Comparison of ENCODE assay signal across 15 cellular contexts in genomic region chr2:70959851-70960832, GRCh38. TPM values are rescaled to one million over a fixed set of nuclear protein-coding genes. Genes with fewer than 3 reads are reported as not detected.
DNase-seq lines count a peak whose midpoint lies in the region; ATAC-seq, FAIRE-seq and TF ChIP-seq lines count a peak whose summit lies in the region.
"Had no signal": no experiment of that assay in that cellular context is flagged by ENCODE, and none has a peak within 500 bp of the region (broad histone marks: within the 10 kb centered on the region; RNA-seq: fewer than 3 reads in every experiment).

No MANE protein-coding gene starts in this region.

- H2BK20ac ChIP-seq in H9 (ENCODE audit: low read depth, low read length, poor library complexity, severe bottlenecking), result no peak overlapping the region

- H2BK15ac ChIP-seq in H9 (ENCODE audit: low read depth, low read length), result no peak overlapping the region

- DNase-seq in Calu3 (no peak), H9 (peak; percentile 61), K562 (ENCODE audit: extremely low read depth in 1 of 4, low spot score in 3 of 4) (peak in 2 of 4 experiments; percentile 32 to 42), neural progenitor cell (ENCODE audit: low spot score) (peak; percentile 41), inferior parietal cortex (ENCODE audit: extremely low spot score) (no peak)
- DNase-seq in activated naive CD8-positive, alpha-beta T cell treated with anti-CD3 and anti-CD28 coated beads, Interleukin-2, amount 50 U/mL, for 24 hours, result no peak
- DNase-seq: Kasumi-1, kidney, NCI-H345, SHP77 treated with DMSO at 0.1 percent for 48 hours had no signal

- no peak overlapping the region; the same call in 1 of the 2 replicates for H3K14ac ChIP-seq in H9 (ENCODE audit: insufficient read depth, low read length)

- no peak for TF ChIP-seq POLR2A in K562 (conservative IDR thresholded peaks at IDR 0.05)

- H3K9me3 ChIP-seq in H9 (ENCODE audit: control insufficient read depth, low read depth, low read length) (no peaks in the 10 kb centered on the region), K562 (replicated peaks; ENCODE audit: control insufficient read depth, insufficient read depth, low read depth, low read length) (no peaks in the 10 kb centered on the region), neural progenitor cell (ENCODE audit: low read depth) (no peaks in the 10 kb centered on the region)
- H3K9me3 ChIP-seq: neutrophil had no signal

- in situ Hi-C loops in K562 (cut with MboI), result no loop called here

- H3K23ac ChIP-seq in H9 (ENCODE audit: insufficient read length, low read depth, low read length), result no peak overlapping the region

- TF ChIP-seq EP300 in K562 (IDR thresholded peaks at IDR 0.05; ENCODE audit: low read length), result no peak

- H3K4me3 ChIP-seq in K562 (no peak overlapping the region), neural progenitor cell (no peak overlapping the region)

- H3K27ac ChIP-seq in H9 (ENCODE audit: insufficient read length, low read depth, low read length) (no peak overlapping the region), K562 (ENCODE audit: extremely low read depth, low read depth, low read length) (no peak overlapping the region), neural progenitor cell (no peak overlapping the region)
- H3K27ac ChIP-seq: neutrophil had no signal

- H3K27ac Mint-ChIP-seq in Calu3 (ENCODE audit: unreplicated experiment), result no peak overlapping the region
- peak overlapping the region in 1 of 3 experiments; percentile 13; a peak in 1 of 7 replicates for H3K27ac Mint-ChIP-seq in H9
- no peak overlapping the region for H3K27ac Mint-ChIP-seq in neural progenitor cell
- H3K27ac Mint-ChIP-seq in activated naive CD8-positive, alpha-beta T cell treated with anti-CD3 and anti-CD28 coated beads, Interleukin-2, amount 50 U/mL, for 24 hours, result no peak overlapping the region
- H3K27ac Mint-ChIP-seq: brain; stimulated activated naive CD8-positive, alpha-beta T cell treated with anti-CD3 and anti-CD28 coated beads, Interleukin-15, amount 100 ng/mL, for 72 hours had no signal

- no CpG with 5 or more reads among the region's 17 CpGs for WGBS in H9 (ENCODE audit: extremely low coverage, insufficient read length, low lambda C conversion rate)
- 11% methylated on average over 17 of the region's 17 CpGs for WGBS in K562 (ENCODE audit: insufficient coverage, low coverage, missing lambda C conversion rate)

- no peak overlapping the region for H2BK12ac ChIP-seq in H9 (ENCODE audit: insufficient read length, low read depth, low read length)

- peak; percentile 19 for TF ChIP-seq CTCF in Calu3 (IDR thresholded peaks at IDR 0.05; ENCODE audit: unreplicated experiment)
- TF ChIP-seq CTCF in H9 (conservative IDR thresholded peaks at IDR 0.05), result peak; percentile 66
- peak; percentile 20 to 45 (median 37); a peak in 3 of 6 replicates for TF ChIP-seq CTCF in K562 (IDR thresholded peaks at IDR 0.05 in 2 of 3, conservative IDR thresholded peaks at IDR 0.05 in 1 of 3; ENCODE audit: insufficient read depth in 2 of 3, low read depth in 1 of 3, low read length in 3 of 3)
- peak; percentile 47 for TF ChIP-seq CTCF in neural progenitor cell (IDR thresholded peaks at IDR 0.05)

- no TSS peak for BruUV-seq in Calu3 (replicated peaks; lab: Mats Ljungman, UMichigan)
- no TSS peak for BruUV-seq in K562 (replicated peaks; lab: Mats Ljungman, UMichigan)

- H3K9me1 ChIP-seq in K562 (ENCODE audit: control insufficient read depth, insufficient read depth, low read length), result no peaks in the 10 kb centered on the region

- H3T11ph ChIP-seq in H9 (ENCODE audit: low read length), result no peak overlapping the region

- no peaks in the 10 kb centered on the region for H3F3A ChIP-seq in neural progenitor cell (ENCODE audit: low read depth)

- no peak overlapping the region for H2AFZ ChIP-seq in H9 (ENCODE audit: low read length)
- H2AFZ ChIP-seq in K562 (ENCODE audit: low read depth, low read length), result no peak overlapping the region
- no peak overlapping the region for H2AFZ ChIP-seq in neural progenitor cell (replicated peaks)

- no peaks in the 10 kb centered on the region for H3K4me1 ChIP-seq in H9 (ENCODE audit: insufficient read depth, low read length)
- H3K4me1 ChIP-seq in K562 (replicated peaks in 1 of 2; ENCODE audit: control insufficient read depth in 2 of 2, insufficient read depth in 2 of 2, low read length in 2 of 2), result peaks cover 0 to 11% of the 10 kb centered on the region in 2 experiments; a peak in 3 of 5 replicates
- peaks cover 2% of the 10 kb centered on the region for H3K4me1 ChIP-seq in neural progenitor cell

- no peaks in the 10 kb centered on the region for H3K9me3 Mint-ChIP-seq in Calu3 (ENCODE audit: low read depth, unreplicated experiment)
- H3K9me3 Mint-ChIP-seq in H9, result no peaks in the 10 kb centered on the region; a peak in 1 of 5 replicates
- H3K9me3 Mint-ChIP-seq in neural progenitor cell, result no peaks in the 10 kb centered on the region
- no peaks in the 10 kb centered on the region for H3K9me3 Mint-ChIP-seq in activated naive CD8-positive, alpha-beta T cell treated with anti-CD3 and anti-CD28 coated beads, Interleukin-2, amount 50 U/mL, for 24 hours
- H3K9me3 Mint-ChIP-seq: stimulated activated naive CD8-positive, alpha-beta T cell treated with anti-CD3 and anti-CD28 coated beads, Interleukin-15, amount 100 ng/mL, for 72 hours had no signal

- H3K27me3 ChIP-seq in H9 (ENCODE audit: insufficient read depth, low read length) (peaks cover 12% of the 10 kb centered on the region; the same call in 1 of the 2 replicates), K562 (ENCODE audit: control insufficient read depth in 2 of 2, insufficient read depth in 2 of 2, low read length in 2 of 2) (peaks cover 10 to 68% of the 10 kb centered on the region in 2 experiments), neural progenitor cell (peaks cover 93% of the 10 kb centered on the region)

- peaks cover 89% of the 10 kb centered on the region for H3K27me3 Mint-ChIP-seq in Calu3 (ENCODE audit: unreplicated experiment)
- peaks cover 78% of the 10 kb centered on the region for H3K27me3 Mint-ChIP-seq in H9 (ENCODE audit: low read depth)
- H3K27me3 Mint-ChIP-seq in neural progenitor cell (ENCODE audit: insufficient read depth, low read depth), result peaks cover 33% of the 10 kb centered on the region
- H3K27me3 Mint-ChIP-seq in activated naive CD8-positive, alpha-beta T cell treated with anti-CD3 and anti-CD28 coated beads, Interleukin-2, amount 50 U/mL, for 24 hours, result peaks cover 28% of the 10 kb centered on the region

- FAIRE-seq in K562 (lab: Jason Lieb, UNC), result no peak
- FAIRE-seq: kidney had no signal

- no peak overlapping the region for H2AK5ac ChIP-seq in H9 (ENCODE audit: insufficient read length, low read length)

- no peak for TF ChIP-seq RAD21 in K562 (CRISPR knock-in tag; conservative IDR thresholded peaks at IDR 0.05 in 1 of 2, IDR thresholded peaks at IDR 0.05 in 1 of 2)

- no peak overlapping the region for H3K56ac ChIP-seq in H9 (ENCODE audit: insufficient read length, low read depth, low read length)

- CTCF ChIA-PET in Calu3 (lab: Charles Lee), result no interaction called here
- CTCF ChIA-PET in K562 (lab: Yijun Ruan, JAX; ENCODE audit: low intra/inter-chr PET ratio), result no interaction called here

- H4K8ac ChIP-seq in H9 (replicated peaks; ENCODE audit: insufficient read length, low read depth, low read length), result no peak overlapping the region

- H4K5ac ChIP-seq in H9 (ENCODE audit: insufficient read length, low read depth, low read length), result no peak overlapping the region

- H3K79me2 ChIP-seq in H9 (ENCODE audit: insufficient read depth, low read length) (no peaks in the 10 kb centered on the region), K562 (ENCODE audit: control insufficient read depth, insufficient read depth, low read length) (no peaks in the 10 kb centered on the region), neural progenitor cell (ENCODE audit: low read depth) (no peaks in the 10 kb centered on the region)

- H3K79me1 ChIP-seq in H9 (ENCODE audit: insufficient read depth, low read depth, low read length, poor library complexity, severe bottlenecking), result no peaks in the 10 kb centered on the region

- H3K36me3 ChIP-seq in K562 (ENCODE audit: control insufficient read depth, insufficient read depth, low read length) (no peaks in the 10 kb centered on the region), neural progenitor cell (no peaks in the 10 kb centered on the region)
- H3K36me3 ChIP-seq: neutrophil had no signal

- H3K4me1 Mint-ChIP-seq in Calu3 (ENCODE audit: low read depth, unreplicated experiment) (peaks cover 8% of the 10 kb centered on the region), H9 (peaks cover 3 to 5% of the 10 kb centered on the region in 2 experiments), neural progenitor cell (peaks cover 6% of the 10 kb centered on the region)
- peaks cover 4% of the 10 kb centered on the region for H3K4me1 Mint-ChIP-seq in activated naive CD8-positive, alpha-beta T cell treated with anti-CD3 and anti-CD28 coated beads, Interleukin-2, amount 50 U/mL, for 24 hours

- H2BK5ac ChIP-seq in H9 (ENCODE audit: insufficient read length, low read length), result no peak overlapping the region

- no peak overlapping the region for H2BK120ac ChIP-seq in H9 (ENCODE audit: low read depth, low read length, poor library complexity, severe bottlenecking)

- H3K18ac ChIP-seq in H9 (ENCODE audit: insufficient read length, low read depth, low read length), result no peak overlapping the region

- H3K4me3 Mint-ChIP-seq in Calu3 (ENCODE audit: low read depth, unreplicated experiment) (no peak overlapping the region), H9 (no peak overlapping the region), neural progenitor cell (no peak overlapping the region)
- no peak overlapping the region for H3K4me3 Mint-ChIP-seq in activated naive CD8-positive, alpha-beta T cell treated with anti-CD3 and anti-CD28 coated beads, Interleukin-2, amount 50 U/mL, for 24 hours
- H3K4me3 Mint-ChIP-seq: brain; stimulated activated naive CD8-positive, alpha-beta T cell treated with anti-CD3 and anti-CD28 coated beads, Interleukin-15, amount 100 ng/mL, for 72 hours had no signal

- intact Hi-C loops in Calu3 (cut with micrococcal nuclease; ENCODE audit: unreplicated experiment) (no loop called here), K562 (cut with micrococcal nuclease) (no loop called here)

- H4K20me1 ChIP-seq in H9 (ENCODE audit: control insufficient read depth, insufficient read depth, insufficient read length) (peaks cover 3% of the 10 kb centered on the region), K562 (replicated peaks; ENCODE audit: control insufficient read depth, insufficient read depth, low read length) (no peaks in the 10 kb centered on the region; the same call in none of the 2 replicates), neural progenitor cell (ENCODE audit: low read depth) (no peaks in the 10 kb centered on the region)

- peaks cover 6% of the 10 kb centered on the region for H3K23me2 ChIP-seq in H9 (ENCODE audit: insufficient read length, low read depth, low read length, poor library complexity, severe bottlenecking)

- POLR2A ChIA-PET in K562 (lab: Yijun Ruan, JAX), result interaction anchor here (0.6 to 1.4 kb wide), 2 partner anchors 9 to 224 kb away, joined by 3 to 5 read pairs; no protein-coding TSS in a partner anchor

- ATAC-seq in K562 (peak; percentile 50), HG03280 (IDR thresholded peaks at IDR 0.05; ENCODE audit: unreplicated experiment) (no peak), HG03378 (IDR thresholded peaks at IDR 0.05; ENCODE audit: unreplicated experiment) (no peak)
- no peak for ATAC-seq in activated naive CD8-positive, alpha-beta T cell treated with anti-CD3 and anti-CD28 coated beads, Interleukin-2, amount 50 U/mL, for 24 hours
- ATAC-seq: stimulated activated naive CD8-positive, alpha-beta T cell treated with anti-CD3 and anti-CD28 coated beads, Interleukin-15, amount 100 ng/mL, for 72 hours had no signal

- H3K36me3 Mint-ChIP-seq in Calu3 (ENCODE audit: insufficient read depth, unreplicated experiment) (peaks cover 3% of the 10 kb centered on the region), H9 (ENCODE audit: insufficient read depth in 1 of 3, low read depth in 3 of 3) (no peaks in the 10 kb centered on the region), neural progenitor cell (no peaks in the 10 kb centered on the region)
- no peaks in the 10 kb centered on the region for H3K36me3 Mint-ChIP-seq in activated naive CD8-positive, alpha-beta T cell treated with anti-CD3 and anti-CD28 coated beads, Interleukin-2, amount 50 U/mL, for 24 hours (ENCODE audit: low read depth)
- H3K36me3 Mint-ChIP-seq: brain had no signal

- H4K91ac ChIP-seq in H9 (ENCODE audit: insufficient read length, low read depth, low read length), result no peak overlapping the region

- H3K4me2 ChIP-seq in H9 (ENCODE audit: insufficient read depth, insufficient read length, low read length), result no peak overlapping the region
- no peak overlapping the region for H3K4me2 ChIP-seq in K562 (ENCODE audit: insufficient read depth, low read length)
- H3K4me2 ChIP-seq in neural progenitor cell, result no peak overlapping the region

- H3K4ac ChIP-seq in H9 (ENCODE audit: low read depth, low read length), result no peak overlapping the region

- H3K9ac ChIP-seq in H9 (ENCODE audit: extremely low read depth, insufficient read length, low read length) (no peak overlapping the region), K562 (ENCODE audit: insufficient read depth in 1 of 2, low read depth in 2 of 2, low read length in 2 of 2) (no peak overlapping the region), neural progenitor cell (no peak overlapping the region)

RNA-seq across cellular contexts. Expression of gene ANKRD53, which starts 18.3 kb away (rescaled TPM):
- total RNA-seq in Calu3 (2022) (not detected in 2 replicates), H9 (2021) (0.28 and 0.88 TPM in 2 replicates), K562 (2014; rRNA removed) (0.20 TPM in 1 of 2 replicates, not detected in the other), K562 (2014; rRNA removed; fragmentation: Illumina TruSeq; extraction: Trizol) (not detected in 2 replicates), K562 (2015; rRNA removed; fragmentation: Illumina TruSeq; extraction: Trizol) (not detected in 2 replicates), K562 (2021) (0.18 TPM in 1 of 2 replicates, not detected in the other), neural progenitor cell (ENCODE audit: low replicate concordance) (0.06 TPM in 1 of 2 replicates, not detected in the other)
- total RNA-seq in K562 (2011; cell fraction: chromatin; rRNA removed; ENCODE audit: low replicate concordance), result not detected in 2 replicates
- total RNA-seq in K562 (2011; cell fraction: nucleolus; rRNA removed), result 0.17 TPM in 1 of 2 replicates, not detected in the other
- total RNA-seq in K562 (2011; cell fraction: nucleoplasm; rRNA removed), result not detected in 2 replicates
- polyA plus RNA-seq in K562 (2011; rRNA removed) (not detected in 2 replicates), K562 (2014; fragmentation: Illumina TruSeq; extraction: Trizol) (not detected in 2 replicates), K562 (2014; fragmentation: Nextera tagmentation; extraction: Ambion mirVana) (not detected), K562 (2014; rRNA removed) (not detected in 2 replicates)
- not detected in 2 replicates for polyA plus RNA-seq in K562 (2011; cell fraction: cytosol; rRNA removed)
- 0.07 and 0.10 TPM in 2 replicates for polyA plus RNA-seq in K562 (2011; cell fraction: nucleus; rRNA removed)
- polyA plus RNA-seq in K562 (2012), result not detected in 2 replicates
- not detected in 2 replicates for polyA minus RNA-seq in K562 (2011; rRNA and poly(A)+ RNA removed)
- not detected in 2 replicates for polyA minus RNA-seq in K562 (2011; cell fraction: cytosol; rRNA and poly(A)+ RNA removed)
- not detected in 2 replicates for polyA minus RNA-seq in K562 (2011; cell fraction: nucleus; rRNA and poly(A)+ RNA removed)

RNA-seq across cellular contexts. Expression of gene ATP6V1B1, which starts 24.4 kb away (rescaled TPM):
- total RNA-seq in Calu3 (2022) (not detected in 2 replicates), H9 (2021) (not detected in 2 replicates), K562 (2014; rRNA removed) (not detected in 2 replicates), K562 (2014; rRNA removed; fragmentation: Illumina TruSeq; extraction: Trizol) (not detected in 2 replicates), K562 (2015; rRNA removed; fragmentation: Illumina TruSeq; extraction: Trizol) (not detected in 2 replicates), K562 (2021) (not detected in 2 replicates), neural progenitor cell (ENCODE audit: low replicate concordance) (0.99 and 1.1 TPM in 2 replicates)
- not detected in 2 replicates for total RNA-seq in K562 (2011; cell fraction: chromatin; rRNA removed; ENCODE audit: low replicate concordance)
- not detected in 2 replicates for total RNA-seq in K562 (2011; cell fraction: nucleolus; rRNA removed)
- not detected in 2 replicates for total RNA-seq in K562 (2011; cell fraction: nucleoplasm; rRNA removed)
- polyA plus RNA-seq in K562 (2011; rRNA removed) (not detected in 2 replicates), K562 (2014; fragmentation: Illumina TruSeq; extraction: Trizol) (not detected in 2 replicates), K562 (2014; fragmentation: Nextera tagmentation; extraction: Ambion mirVana) (not detected), K562 (2014; rRNA removed) (not detected in 2 replicates)
- polyA plus RNA-seq in K562 (2011; cell fraction: cytosol; rRNA removed), result not detected in 2 replicates
- polyA plus RNA-seq in K562 (2011; cell fraction: nucleus; rRNA removed), result not detected in 2 replicates
- not detected in 2 replicates for polyA plus RNA-seq in K562 (2012)
- polyA minus RNA-seq in K562 (2011; rRNA and poly(A)+ RNA removed), result not detected in 2 replicates
- polyA minus RNA-seq in K562 (2011; cell fraction: cytosol; rRNA and poly(A)+ RNA removed), result not detected in 2 replicates
- polyA minus RNA-seq in K562 (2011; cell fraction: nucleus; rRNA and poly(A)+ RNA removed), result not detected in 2 replicates

RNA-seq across cellular contexts. Expression of gene TEX261, which starts 34.5 kb away (rescaled TPM):
- 55.4 and 61.2 TPM in 2 replicates for total RNA-seq in Calu3 (2022)
- total RNA-seq in H9 (2021), result 19.2 and 23.9 TPM in 2 replicates
- 56.1 and 63.4 TPM in 2 replicates for total RNA-seq in K562 (2011; cell fraction: chromatin; rRNA removed; ENCODE audit: low replicate concordance)
- total RNA-seq in K562 (2011; cell fraction: nucleolus; rRNA removed), result 49.9 and 50.0 TPM in 2 replicates
- 70.2 and 95.7 TPM in 2 replicates for total RNA-seq in K562 (2011; cell fraction: nucleoplasm; rRNA removed)
- total RNA-seq in K562 (2014; rRNA removed), result 18.3 and 29.7 TPM in 2 replicates
- total RNA-seq in K562 (2014; rRNA removed; fragmentation: Illumina TruSeq; extraction: Trizol), result 44.2 and 46.1 TPM in 2 replicates
- 53.0 and 56.9 TPM in 2 replicates for total RNA-seq in K562 (2015; rRNA removed; fragmentation: Illumina TruSeq; extraction: Trizol)
- total RNA-seq in K562 (2021), result 55.3 and 60.4 TPM in 2 replicates
- polyA plus RNA-seq in K562 (2011; rRNA removed), result 50.1 and 99.5 TPM in 2 replicates
- polyA plus RNA-seq in K562 (2011; cell fraction: cytosol; rRNA removed), result 71.7 and 115 TPM in 2 replicates
- 67.7 and 143 TPM in 2 replicates for polyA plus RNA-seq in K562 (2011; cell fraction: nucleus; rRNA removed)
- polyA plus RNA-seq in K562 (2012), result 57.6 and 58.8 TPM in 2 replicates
- polyA plus RNA-seq in K562 (2014; fragmentation: Illumina TruSeq; extraction: Trizol), result 99.5 and 110 TPM in 2 replicates
- polyA plus RNA-seq in K562 (2014; fragmentation: Nextera tagmentation; extraction: Ambion mirVana), result 10 to 100 TPM; 11.9 to 16.7 TPM
- 51.9 and 64.0 TPM in 2 replicates for polyA plus RNA-seq in K562 (2014; rRNA removed)
- 27.1 and 69.7 TPM in 2 replicates for polyA minus RNA-seq in K562 (2011; rRNA and poly(A)+ RNA removed)
- polyA minus RNA-seq in K562 (2011; cell fraction: cytosol; rRNA and poly(A)+ RNA removed), result 20.5 and 38.0 TPM in 2 replicates
- polyA minus RNA-seq in K562 (2011; cell fraction: nucleus; rRNA and poly(A)+ RNA removed), result 14.7 and 15.2 TPM in 2 replicates
- 9.4 and 27.7 TPM in 2 replicates for total RNA-seq in neural progenitor cell (ENCODE audit: low replicate concordance)

RNA-seq across cellular contexts. Expression of gene VAX2, which starts 59.8 kb away (rescaled TPM):
- not detected in 2 replicates for total RNA-seq in Calu3 (2022)
- total RNA-seq in H9 (2021), result not detected in 2 replicates
- total RNA-seq in K562 (2011; cell fraction: chromatin; rRNA removed; ENCODE audit: low replicate concordance), result not detected in 2 replicates
- total RNA-seq in K562 (2011; cell fraction: nucleolus; rRNA removed), result not detected in 2 replicates
- not detected in 2 replicates for total RNA-seq in K562 (2011; cell fraction: nucleoplasm; rRNA removed)
- total RNA-seq in K562 (2014; rRNA removed), result not detected in 2 replicates
- not detected in 2 replicates for total RNA-seq in K562 (2014; rRNA removed; fragmentation: Illumina TruSeq; extraction: Trizol)
- total RNA-seq in K562 (2015; rRNA removed; fragmentation: Illumina TruSeq; extraction: Trizol), result not detected in 2 replicates
- total RNA-seq in K562 (2021), result not detected in 2 replicates
- polyA plus RNA-seq in K562 (2011; rRNA removed), result not detected in 2 replicates
- polyA plus RNA-seq in K562 (2011; cell fraction: cytosol; rRNA removed), result not detected in 2 replicates
- polyA plus RNA-seq in K562 (2011; cell fraction: nucleus; rRNA removed), result not detected in 2 replicates
- polyA plus RNA-seq in K562 (2012), result not detected in 2 replicates
- not detected in 2 replicates for polyA plus RNA-seq in K562 (2014; fragmentation: Illumina TruSeq; extraction: Trizol)
- polyA plus RNA-seq in K562 (2014; fragmentation: Nextera tagmentation; extraction: Ambion mirVana), result not detected
- not detected in 2 replicates for polyA plus RNA-seq in K562 (2014; rRNA removed)
- not detected in 2 replicates for polyA minus RNA-seq in K562 (2011; rRNA and poly(A)+ RNA removed)
- polyA minus RNA-seq in K562 (2011; cell fraction: cytosol; rRNA and poly(A)+ RNA removed), result not detected in 2 replicates
- polyA minus RNA-seq in K562 (2011; cell fraction: nucleus; rRNA and poly(A)+ RNA removed), result not detected in 2 replicates
- total RNA-seq in neural progenitor cell (ENCODE audit: low replicate concordance), result 0.62 and 2.1 TPM in 2 replicates

Comparison
In these comparisons a context has a peak if more than half of its experiments do, and no peak if none do; other contexts are left out.
1. DNase-seq: peak in H9 (single experiment) and neural progenitor cell (single experiment); none in Calu3 (single experiment), activated naive CD8-positive, alpha-beta T cell treated with anti-CD3 and anti-CD28 coated beads, Interleukin-2, amount 50 U/mL, for 24 hours (single experiment) and inferior parietal cortex (single experiment).
2. Peak in every context shown above with its lines, with median percentiles within 50 percentile points of each other: CTCF ChIP-seq.